In the genomic region with DNA sequence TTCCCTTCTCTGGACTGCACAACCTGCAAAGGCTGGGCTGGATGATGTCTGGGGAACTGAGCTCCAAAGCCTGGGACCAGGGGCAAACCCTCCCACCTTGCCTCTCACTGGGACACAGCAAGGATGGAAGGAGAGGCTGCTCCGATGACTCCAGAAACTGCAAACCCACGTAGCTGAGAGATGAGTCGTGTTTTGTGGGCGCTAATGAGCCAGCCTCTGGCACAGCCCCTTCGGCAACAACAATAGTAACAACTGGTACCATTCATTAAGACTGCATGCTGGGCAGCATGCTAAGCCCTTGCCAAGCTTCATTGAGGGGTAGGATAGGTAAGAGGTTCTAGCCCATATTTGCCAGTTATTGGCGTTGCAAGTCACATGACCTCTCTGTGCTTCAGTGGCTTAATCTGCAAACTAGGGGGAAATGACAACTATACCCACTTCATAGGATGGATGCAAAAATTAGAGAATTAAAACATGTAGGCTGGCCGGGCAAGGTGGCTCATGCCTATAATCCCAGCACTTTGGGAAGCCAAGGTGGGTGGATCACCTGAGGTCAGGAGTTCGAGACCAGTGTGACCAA, we compare ENCODE assay signal across 11 cellular contexts.
A peak's percentile ranks its signal among the peaks of the same experiment; 100 is the strongest.
DNase-seq lines count a peak whose midpoint lies in the region; ATAC-seq and TF ChIP-seq lines count a peak whose summit lies in the region.
"Had no signal": no experiment of that assay in that cellular context is flagged by ENCODE, and none has a peak within 500 bp of the region (broad histone marks: within the 10 kb centered on the region; RNA-seq: fewer than 3 reads in every experiment).

No MANE protein-coding gene starts in this region.

- no peaks in the 10 kb centered on the region for H3K36me3 Mint-ChIP-seq in MCF 10A (ENCODE audit: insufficient read depth, unreplicated experiment)
- H3K36me3 Mint-ChIP-seq in WTC11 = no peaks in the 10 kb centered on the region

- H3K27ac Mint-ChIP-seq in MCF 10A (ENCODE audit: low read depth, unreplicated experiment) (no peak overlapping the region), WTC11 (no peak overlapping the region)

- no peak overlapping the region for H3K27ac ChIP-seq in breast epithelium
- H3K27ac ChIP-seq: upper lobe of left lung had no signal

- POLR2A ChIA-PET in MCF 10A (lab: Yijun Ruan, JAX) = interaction anchor here (0.7 to 1.2 kb wide), 3 partner anchors 9 to 176 kb away, joined by 3 to 4 read pairs (median 4); no protein-coding TSS in a partner anchor
- POLR2A ChIA-PET in WTC11 (lab: Charles Lee) = no interaction called here

- DNase-seq in MCF 10A (ENCODE audit: unreplicated experiment) = peak; percentile 29
- DNase-seq in breast epithelium (ENCODE audit: low spot score in 2 of 2) = no peak
- DNase-seq in amniotic stem cell (lab: John Stamatoyannopoulos, UW) = peak; percentile 15
- DNase-seq in foreskin melanocyte = peak; percentile 53
- no peak for DNase-seq in WTC11 (ENCODE audit: low spot score)
- DNase-seq: activated T-cell treated with anti-CD3 and anti-CD28 coated beads for 4 hours, NCI-H1417, upper lobe of left lung had no signal

- BruUV-seq in MCF 10A (replicated peaks; lab: Mats Ljungman, UMichigan) = no TSS peak

- CTCF ChIA-PET in MCF 10A (lab: Yijun Ruan, JAX) (interaction anchor here (0.6 to 10.7 kb wide), 6 partner anchors 23 to 175 kb away, joined by 3 to 203 read pairs (median 5); a partner anchor contains a TSS), WTC11 (lab: Charles Lee) (interaction anchor here (1.0 to 2.4 kb wide), 5 partner anchors 11 to 180 kb away, joined by 3 to 10 read pairs (median 4); no protein-coding TSS in a partner anchor)

- no peaks in the 10 kb centered on the region for H3K36me3 ChIP-seq in breast epithelium
- H3K36me3 ChIP-seq: upper lobe of left lung had no signal

- H3K9me3 Mint-ChIP-seq in MCF 10A (ENCODE audit: unreplicated experiment) (no peaks in the 10 kb centered on the region), WTC11 (no peaks in the 10 kb centered on the region)

- intact Hi-C loops in MCF 10A (cut with micrococcal nuclease) = no loop called here
- intact Hi-C loops in breast epithelium (cut with DNase I; ENCODE audit: low total_unique reads) = no loop called here

- H3K4me1 ChIP-seq in breast epithelium = peaks cover 0 to 4% of the 10 kb centered on the region in 2 donors
- H3K4me1 ChIP-seq: upper lobe of left lung had no signal

- no peak for TF ChIP-seq POLR2A in breast epithelium (IDR thresholded peaks at IDR 0.05)

- H3K4me3 ChIP-seq in breast epithelium = no peak overlapping the region
- H3K4me3 ChIP-seq: upper lobe of left lung had no signal

- no peaks in the 10 kb centered on the region for H3K27me3 ChIP-seq in breast epithelium
- H3K27me3 ChIP-seq: upper lobe of left lung had no signal

- H3K4me1 Mint-ChIP-seq in MCF 10A (ENCODE audit: insufficient read depth, unreplicated experiment) = peaks cover 17% of the 10 kb centered on the region
- 0 out of 2 replicates have a peak, but pooled peaks cover 2% of the 10 kb centered on the region for H3K4me1 Mint-ChIP-seq in WTC11

- ATAC-seq in HG02588 (IDR thresholded peaks at IDR 0.05; ENCODE audit: unreplicated experiment) (no peak), GM21526 (IDR thresholded peaks at IDR 0.05; ENCODE audit: low FRiP score, unreplicated experiment) (no peak), HG02884 (IDR thresholded peaks at IDR 0.05; ENCODE audit: unreplicated experiment) (no peak), WTC11 (no peak)

- H3K27me3 Mint-ChIP-seq in MCF 10A (ENCODE audit: insufficient read depth, unreplicated experiment) (no peaks in the 10 kb centered on the region), WTC11 (ENCODE audit: low read depth) (no peaks in the 10 kb centered on the region)

- H3K4me3 Mint-ChIP-seq in MCF 10A (ENCODE audit: unreplicated experiment) (no peak overlapping the region), WTC11 (no peak overlapping the region)

- H3K9me3 ChIP-seq in breast epithelium = no peaks in the 10 kb centered on the region
- H3K9me3 ChIP-seq: upper lobe of left lung had no signal

- TF ChIP-seq CTCF in MCF 10A (IDR thresholded peaks at IDR 0.05; ENCODE audit: unreplicated experiment) (no peak), breast epithelium (IDR thresholded peaks at IDR 0.05) (no peak), WTC11 (IDR thresholded peaks at IDR 0.05) (no peak)

TF ChIP-seq in WTC11, 78 proteins besides CTCF, POLR2A, EP300 and RAD21:
- TF ChIP-seq, protein P1, sequence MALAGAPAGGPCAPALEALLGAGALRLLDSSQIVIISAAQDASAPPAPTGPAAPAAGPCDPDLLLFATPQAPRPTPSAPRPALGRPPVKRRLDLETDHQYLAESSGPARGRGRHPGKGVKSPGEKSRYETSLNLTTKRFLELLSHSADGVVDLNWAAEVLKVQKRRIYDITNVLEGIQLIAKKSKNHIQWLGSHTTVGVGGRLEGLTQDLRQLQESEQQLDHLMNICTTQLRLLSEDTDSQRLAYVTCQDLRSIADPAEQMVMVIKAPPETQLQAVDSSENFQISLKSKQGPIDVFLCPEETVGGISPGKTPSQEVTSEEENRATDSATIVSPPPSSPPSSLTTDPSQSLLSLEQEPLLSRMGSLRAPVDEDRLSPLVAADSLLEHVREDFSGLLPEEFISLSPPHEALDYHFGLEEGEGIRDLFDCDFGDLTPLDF (CRISPR knock-in tag; IDR thresholded peaks at IDR 0.05) = no peak
- no peak for TF ChIP-seq ELF4 (CRISPR knock-in tag; IDR thresholded peaks at IDR 0.05; ENCODE audit: low read depth)
- TF ChIP-seq ESRRA (CRISPR knock-in tag; IDR thresholded peaks at IDR 0.05; ENCODE audit: borderline replicate concordance) = no peak
- TF ChIP-seq NFATC4 (CRISPR knock-in tag; IDR thresholded peaks at IDR 0.05) = no peak
- no peak for TF ChIP-seq NR1H2 (CRISPR knock-in tag; IDR thresholded peaks at IDR 0.05)
- TF ChIP-seq, protein P2, sequence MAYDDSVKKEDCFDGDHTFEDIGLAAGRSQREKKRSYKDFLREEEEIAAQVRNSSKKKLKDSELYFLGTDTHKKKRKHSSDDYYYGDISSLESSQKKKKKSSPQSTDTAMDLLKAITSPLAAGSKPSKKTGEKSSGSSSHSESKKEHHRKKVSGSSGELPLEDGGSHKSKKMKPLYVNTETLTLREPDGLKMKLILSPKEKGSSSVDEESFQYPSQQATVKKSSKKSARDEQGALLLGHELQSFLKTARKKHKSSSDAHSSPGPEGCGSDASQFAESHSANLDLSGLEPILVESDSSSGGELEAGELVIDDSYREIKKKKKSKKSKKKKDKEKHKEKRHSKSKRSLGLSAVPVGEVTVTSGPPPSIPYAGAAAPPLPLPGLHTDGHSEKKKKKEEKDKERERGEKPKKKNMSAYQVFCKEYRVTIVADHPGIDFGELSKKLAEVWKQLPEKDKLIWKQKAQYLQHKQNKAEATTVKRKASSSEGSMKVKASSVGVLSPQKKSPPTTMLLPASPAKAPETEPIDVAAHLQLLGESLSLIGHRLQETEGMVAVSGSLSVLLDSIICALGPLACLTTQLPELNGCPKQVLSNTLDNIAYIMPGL (CRISPR knock-in tag; IDR thresholded peaks at IDR 0.05) = no peak
- TF ChIP-seq, protein P3, sequence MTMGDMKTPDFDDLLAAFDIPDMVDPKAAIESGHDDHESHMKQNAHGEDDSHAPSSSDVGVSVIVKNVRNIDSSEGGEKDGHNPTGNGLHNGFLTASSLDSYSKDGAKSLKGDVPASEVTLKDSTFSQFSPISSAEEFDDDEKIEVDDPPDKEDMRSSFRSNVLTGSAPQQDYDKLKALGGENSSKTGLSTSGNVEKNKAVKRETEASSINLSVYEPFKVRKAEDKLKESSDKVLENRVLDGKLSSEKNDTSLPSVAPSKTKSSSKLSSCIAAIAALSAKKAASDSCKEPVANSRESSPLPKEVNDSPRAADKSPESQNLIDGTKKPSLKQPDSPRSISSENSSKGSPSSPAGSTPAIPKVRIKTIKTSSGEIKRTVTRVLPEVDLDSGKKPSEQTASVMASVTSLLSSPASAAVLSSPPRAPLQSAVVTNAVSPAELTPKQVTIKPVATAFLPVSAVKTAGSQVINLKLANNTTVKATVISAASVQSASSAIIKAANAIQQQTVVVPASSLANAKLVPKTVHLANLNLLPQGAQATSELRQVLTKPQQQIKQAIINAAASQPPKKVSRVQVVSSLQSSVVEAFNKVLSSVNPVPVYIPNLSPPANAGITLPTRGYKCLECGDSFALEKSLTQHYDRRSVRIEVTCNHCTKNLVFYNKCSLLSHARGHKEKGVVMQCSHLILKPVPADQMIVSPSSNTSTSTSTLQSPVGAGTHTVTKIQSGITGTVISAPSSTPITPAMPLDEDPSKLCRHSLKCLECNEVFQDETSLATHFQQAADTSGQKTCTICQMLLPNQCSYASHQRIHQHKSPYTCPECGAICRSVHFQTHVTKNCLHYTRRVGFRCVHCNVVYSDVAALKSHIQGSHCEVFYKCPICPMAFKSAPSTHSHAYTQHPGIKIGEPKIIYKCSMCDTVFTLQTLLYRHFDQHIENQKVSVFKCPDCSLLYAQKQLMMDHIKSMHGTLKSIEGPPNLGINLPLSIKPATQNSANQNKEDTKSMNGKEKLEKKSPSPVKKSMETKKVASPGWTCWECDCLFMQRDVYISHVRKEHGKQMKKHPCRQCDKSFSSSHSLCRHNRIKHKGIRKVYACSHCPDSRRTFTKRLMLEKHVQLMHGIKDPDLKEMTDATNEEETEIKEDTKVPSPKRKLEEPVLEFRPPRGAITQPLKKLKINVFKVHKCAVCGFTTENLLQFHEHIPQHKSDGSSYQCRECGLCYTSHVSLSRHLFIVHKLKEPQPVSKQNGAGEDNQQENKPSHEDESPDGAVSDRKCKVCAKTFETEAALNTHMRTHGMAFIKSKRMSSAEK (CRISPR knock-in tag; IDR thresholded peaks at IDR 0.05; ENCODE audit: borderline replicate concordance) = no peak
- no peak for TF ChIP-seq GTF2I (CRISPR knock-in tag; conservative IDR thresholded peaks at IDR 0.05)
- TF ChIP-seq ZNF423 (CRISPR knock-in tag; IDR thresholded peaks at IDR 0.05) = no peak
- TF ChIP-seq, protein P4, sequence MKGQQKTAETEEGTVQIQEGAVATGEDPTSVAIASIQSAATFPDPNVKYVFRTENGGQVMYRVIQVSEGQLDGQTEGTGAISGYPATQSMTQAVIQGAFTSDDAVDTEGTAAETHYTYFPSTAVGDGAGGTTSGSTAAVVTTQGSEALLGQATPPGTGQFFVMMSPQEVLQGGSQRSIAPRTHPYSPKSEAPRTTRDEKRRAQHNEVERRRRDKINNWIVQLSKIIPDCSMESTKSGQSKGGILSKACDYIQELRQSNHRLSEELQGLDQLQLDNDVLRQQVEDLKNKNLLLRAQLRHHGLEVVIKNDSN (CRISPR knock-in tag; IDR thresholded peaks at IDR 0.05) = no peak

Comparison
In these comparisons a context has a peak if more than half of its experiments do, and no peak if none do; other contexts are left out.
1. DNase-seq: peak in MCF 10A (single experiment), amniotic stem cell (single experiment) and foreskin melanocyte (single experiment); none in breast epithelium (0 of 2) and WTC11 (single experiment).